12 cellular contexts compared by ENCODE assay signal in genomic region chr15:68536331-68537095, GRCh38. TPM values are rescaled to one million over a fixed set of nuclear protein-coding genes. Genes with fewer than 3 reads are reported as not detected.
DNase-seq lines count a peak whose midpoint lies in the region; ATAC-seq and TF ChIP-seq lines count a peak whose summit lies in the region.
"Had no signal": no experiment of that assay in that cellular context is flagged by ENCODE, and none has a peak within 500 bp of the region (broad histone marks: within the 10 kb centered on the region; RNA-seq: fewer than 3 reads in every experiment).

No MANE protein-coding gene starts in this region.

- no peak overlapping the region for H3K9ac ChIP-seq in SK-N-MC (ENCODE audit: insufficient read length)
- H3K9ac ChIP-seq: KMS-11 had no signal

- peaks cover 0 to 11% of the 10 kb centered on the region in 2 donors for H3K9me3 Mint-ChIP-seq in effector memory CD8-positive, alpha-beta T cell

- H3K4me3 ChIP-seq in SK-N-MC = no peak overlapping the region
- no peak overlapping the region for H3K4me3 ChIP-seq in fibroblast of the aortic adventitia (ENCODE audit: low read depth, low read length)
- H3K4me3 ChIP-seq: skin epidermis had no signal

- peaks cover 35 to 42% of the 10 kb centered on the region in 2 donors for H3K27me3 Mint-ChIP-seq in effector memory CD8-positive, alpha-beta T cell

- H3K36me3 ChIP-seq in SK-N-MC (ENCODE audit: insufficient read depth, low read length) = no peaks in the 10 kb centered on the region

- no peak overlapping the region for H3K27ac Mint-ChIP-seq in effector memory CD8-positive, alpha-beta T cell

- H3K4me1 Mint-ChIP-seq in effector memory CD8-positive, alpha-beta T cell (ENCODE audit: low read depth in 2 of 2) = no peaks in the 10 kb centered on the region
- H3K4me1 Mint-ChIP-seq: central memory CD8-positive, alpha-beta T cell had no signal

- H3K36me3 Mint-ChIP-seq in effector memory CD8-positive, alpha-beta T cell (ENCODE audit: insufficient read depth) = no peaks in the 10 kb centered on the region

- no peaks in the 10 kb centered on the region for H3K9me3 ChIP-seq in SK-N-MC (ENCODE audit: low read depth, low read length)

- no peak for TF ChIP-seq CTCF in fibroblast of the aortic adventitia (IDR thresholded peaks at IDR 0.05; ENCODE audit: insufficient read depth, low read length)

- no peak overlapping the region for H3K4me3 Mint-ChIP-seq in effector memory CD8-positive, alpha-beta T cell
- H3K4me3 Mint-ChIP-seq: central memory CD8-positive, alpha-beta T cell had no signal

- ATAC-seq in effector memory CD8-positive, alpha-beta T cell (replicated peaks) = no peak

- peak overlapping the region; percentile 70; the same call in 1 of the 2 replicates for H3K27ac ChIP-seq in SK-N-MC
- H3K27ac ChIP-seq: KMS-11 had no signal

- DNase-seq in H4 (ENCODE audit: low spot score) = peak; percentile 81
- DNase-seq in SK-N-MC (ENCODE audit: low read depth, low spot score) = no peak
- peak; percentile 100 for DNase-seq in fibroblast of the aortic adventitia (ENCODE audit: low read depth)
- DNase-seq in stromal cell of bone marrow (ENCODE audit: low read depth) = peak; percentile 93
- DNase-seq in NK-92 treated with Interleukin-12 subunit alpha and Interleukin-12 subunit beta, amount 100 ng/mL, for 24 hours (lab: John Stamatoyannopoulos, UW) = no peak
- no peak for DNase-seq in activated gamma-delta T cell treated with Interleukin-2 at 50 U/mL for 16 hours
- DNase-seq in effector memory CD8-positive, alpha-beta T cell = no peak
- DNase-seq: NCI-H510A treated with DMSO at 0.1 percent for 48 hours had no signal

RNA-seq across cellular contexts. Expression of gene CORO2B, which starts 42.3 kb away (rescaled TPM):
- total RNA-seq in H4 (2014; rRNA removed; shearing (Covaris generic)) = 0.33 and 0.64 TPM in 2 replicates
- 8.1 and 23.3 TPM in 2 replicates for total RNA-seq in fibroblast of the aortic adventitia (ENCODE audit: low replicate concordance)
- total RNA-seq: T-helper 1 cell treated with Interleukin-12 subunit alpha and Interleukin-12 subunit beta and Interleukin-4 antibody, amounts not matched to agents 30 ng/mL and 1 ng/mL, for 36 hours had no signal

Comparison
In these comparisons a context has a peak if more than half of its experiments do, and no peak if none do; other contexts are left out.
1. DNase-seq: peak in H4 (single experiment), fibroblast of the aortic adventitia (single experiment) and stromal cell of bone marrow (single experiment); none in SK-N-MC (single experiment), NK-92 treated with Interleukin-12 subunit alpha and Interleukin-12 subunit beta, amount 100 ng/mL, for 24 hours (single experiment), activated gamma-delta T cell treated with Interleukin-2 at 50 U/mL for 16 hours (single experiment) and effector memory CD8-positive, alpha-beta T cell (0 of 3).